8 cellular contexts compared by ENCODE assay signal in genomic region chr2:113876503-113877387, GRCh38. TPM values are rescaled to one million over a fixed set of nuclear protein-coding genes. Genes with fewer than 3 reads are reported as not detected.
DNase-seq lines count a peak whose midpoint lies in the region; ATAC-seq and TF ChIP-seq lines count a peak whose summit lies in the region.

No MANE protein-coding gene starts in this region.

- POLR2A ChIA-PET in T-cell (lab: Charles Lee) = interaction anchor here in 1 of 2 donors (0.5 to 0.9 kb wide), 3 partner anchors 15 to 120 kb away, joined by 3 to 5 read pairs (median 3); partner anchors contain the start of gene SLC35F5

- H3K4me3 Mint-ChIP-seq in T-cell = peak overlapping the region; percentile 34 to 61 (median 41)

- no peaks in the 10 kb centered on the region for H3K27me3 Mint-ChIP-seq in T-cell

- DNase-seq in HPDE6-E6E7 (ENCODE audit: extremely low spot score) (peak; percentile 77), T-cell (peak; percentile 24 to 91 (median 76)), astrocyte of the cerebellum (ENCODE audit: low read depth) (peak; percentile 53), renal cortical epithelial cell (ENCODE audit: low read depth) (peak; percentile 83), cortex of kidney (lab: John Stamatoyannopoulos, UW) (no peak), OCI-M2 (lab: John Stamatoyannopoulos, UW; ENCODE audit: unreplicated experiment) (no peak), 8988T (no peak)

- in situ Hi-C loops in astrocyte of the cerebellum (cut with HindIII; ENCODE audit: low sequenced_read_pairs) = loop anchor here (5.0 kb wide), 1 partner anchor 54 kb away; no protein-coding TSS in a partner anchor

- peaks cover 4% of the 10 kb centered on the region for H3K36me3 Mint-ChIP-seq in T-cell

- no peaks in the 10 kb centered on the region for H3K9me3 Mint-ChIP-seq in T-cell

- H3K4me3 ChIP-seq in astrocyte of the cerebellum (ENCODE audit: low read depth, low read length) = no peak overlapping the region

- H3K4me1 Mint-ChIP-seq in T-cell = peaks cover 44 to 55% (median 52%) of the 10 kb centered on the region in 3 donors

- H3K27ac Mint-ChIP-seq in T-cell = peak overlapping the region; percentile 82 to 96

- ATAC-seq in T-cell (replicated peaks in 1 of 4) (peak; percentile 89 to 92 (median 91)), HG03135 (IDR thresholded peaks at IDR 0.05; ENCODE audit: unreplicated experiment) (no peak)

- CTCF ChIA-PET in T-cell (lab: Charles Lee) = interaction anchor here in 1 of 2 donors (0.6 to 1.7 kb wide), 4 partner anchors 10 to 173 kb away, joined by 3 to 12 read pairs (median 4); no protein-coding TSS in a partner anchor

- no peak for TF ChIP-seq CTCF in astrocyte of the cerebellum (IDR thresholded peaks at IDR 0.05; ENCODE audit: low read depth, low read length, missing control alignments)

RNA-seq across cellular contexts. Expression of gene ACTR3, which starts 13.1 kb away (rescaled TPM):
- total RNA-seq in T-cell = 100 to 1,000 TPM; 228 to 277 (median 255) TPM
- total RNA-seq in renal cortical epithelial cell = 456 and 486 TPM in 2 replicates

Comparison
In these comparisons a context has a peak if more than half of its experiments do, and no peak if none do; other contexts are left out.
1. DNase-seq: peak in HPDE6-E6E7 (single experiment), T-cell (34 of 34), astrocyte of the cerebellum (single experiment) and renal cortical epithelial cell (single experiment); none in cortex of kidney (single experiment), OCI-M2 (single experiment) and 8988T (single experiment).